In the genomic region with DNA sequence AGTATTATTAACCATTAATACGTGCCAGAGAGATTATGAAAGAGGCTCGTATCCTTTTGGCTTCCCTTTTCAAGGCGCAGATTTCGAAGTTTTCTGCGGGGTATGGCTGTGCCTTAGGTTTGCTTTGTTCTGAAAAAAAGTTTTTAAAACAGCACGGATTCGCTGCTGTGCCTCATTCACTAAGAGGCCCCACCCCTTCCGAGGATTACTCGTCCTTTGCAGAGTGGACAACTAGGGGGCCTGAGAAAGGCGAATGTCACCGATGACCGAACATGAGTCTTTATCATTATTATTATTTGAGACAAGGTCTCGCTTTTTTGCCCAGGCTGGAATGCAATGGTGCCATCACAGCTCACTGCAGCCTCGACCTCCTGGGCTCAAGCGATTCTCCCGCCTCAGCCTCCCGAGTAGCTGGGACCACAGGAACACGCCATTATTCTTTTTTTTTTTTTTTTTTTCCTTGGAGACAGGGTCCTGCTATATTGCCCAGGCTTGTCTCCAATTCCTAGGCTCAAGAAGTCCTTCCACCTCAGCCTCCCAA, we compare ENCODE assay signal across 8 cellular contexts. TPM values are rescaled to one million over a fixed set of nuclear protein-coding genes. Genes with fewer than 3 reads are reported as not detected.
DNase-seq lines count a peak whose midpoint lies in the region; ATAC-seq and TF ChIP-seq lines count a peak whose summit lies in the region.

No MANE protein-coding gene starts in this region.

- DNase-seq in NCI-H1092 treated with DMSO at 0.1 percent for 48 hours (lab: John Stamatoyannopoulos, UW) (peak; percentile 28), NCI-H1092 (lab: John Stamatoyannopoulos, UW) (no peak), LNCaP clone FGC (ENCODE audit: low read depth) (no peak), fibroblast of villous mesenchyme (ENCODE audit: low read depth) (peak; percentile 87), NCI-H2029 treated with DMSO at 0.1 percent for 48 hours (lab: John Stamatoyannopoulos, UW) (no peak)
- DNase-seq in activated CD8-positive, alpha-beta memory T cell treated with anti-CD3 and anti-CD28 coated beads, Interleukin-2, amount 50 U/mL, for 48 hours: peak; percentile 62

- H3K4me3 Mint-ChIP-seq in nephron: peak overlapping the region; percentile 97 to 98 (median 98)

- peak overlapping the region; percentile 97 to 100 (median 99) for H3K27ac Mint-ChIP-seq in nephron

- H3K4me3 ChIP-seq in LNCaP clone FGC (ENCODE audit: low read depth, low read length) (peak overlapping the region; percentile 60), fibroblast of villous mesenchyme (ENCODE audit: low read depth, low read length) (peak overlapping the region; percentile 88)

- TF ChIP-seq CTCF in LNCaP clone FGC (IDR thresholded peaks at IDR 0.05; ENCODE audit: control insufficient read depth, extremely low read depth, insufficient read depth) (no peak), fibroblast of villous mesenchyme (IDR thresholded peaks at IDR 0.05; ENCODE audit: insufficient read depth, low read depth, low read length) (peak; percentile 13), nephron (IDR thresholded peaks at IDR 0.05; ENCODE audit: unreplicated experiment in 3 of 3) (peak in 1 of 3 experiments; percentile 35)

- H3K4me1 Mint-ChIP-seq in nephron: peaks cover 5% of the 10 kb centered on the region

- peaks cover 14% of the 10 kb centered on the region for H3K36me3 Mint-ChIP-seq in nephron (ENCODE audit: low read depth)

- H3K27me3 Mint-ChIP-seq in nephron (ENCODE audit: low read depth): no peaks in the 10 kb centered on the region

- peak; percentile 23 for ATAC-seq in GM21515 (IDR thresholded peaks at IDR 0.05; ENCODE audit: unreplicated experiment)

- H3K9me3 Mint-ChIP-seq in nephron: no peaks in the 10 kb centered on the region

RNA-seq across cellular contexts. Expression of gene RPS27L, which starts 0.7 kb away (rescaled TPM):
- total RNA-seq in fibroblast of villous mesenchyme: 219 and 308 TPM in 2 replicates

RNA-seq across cellular contexts. Expression of gene RAB8B, which starts 31.4 kb away (rescaled TPM):
- 71.5 and 97.2 TPM in 2 replicates for total RNA-seq in fibroblast of villous mesenchyme

RNA-seq across cellular contexts. Expression of gene LACTB, which starts 36.3 kb away (rescaled TPM):
- 31.6 and 63.5 TPM in 2 replicates for total RNA-seq in fibroblast of villous mesenchyme

Comparison
In these comparisons a context has a peak if more than half of its experiments do, and no peak if none do; other contexts are left out.
1. DNase-seq: peak in NCI-H1092 treated with DMSO at 0.1 percent for 48 hours (single experiment), activated CD8-positive, alpha-beta memory T cell treated with anti-CD3 and anti-CD28 coated beads, Interleukin-2, amount 50 U/mL, for 48 hours (single experiment) and fibroblast of villous mesenchyme (single experiment); none in NCI-H1092 (single experiment), LNCaP clone FGC (single experiment) and NCI-H2029 treated with DMSO at 0.1 percent for 48 hours (single experiment).